ENCODE assay signal across 14 cellular contexts in the genomic region with DNA sequence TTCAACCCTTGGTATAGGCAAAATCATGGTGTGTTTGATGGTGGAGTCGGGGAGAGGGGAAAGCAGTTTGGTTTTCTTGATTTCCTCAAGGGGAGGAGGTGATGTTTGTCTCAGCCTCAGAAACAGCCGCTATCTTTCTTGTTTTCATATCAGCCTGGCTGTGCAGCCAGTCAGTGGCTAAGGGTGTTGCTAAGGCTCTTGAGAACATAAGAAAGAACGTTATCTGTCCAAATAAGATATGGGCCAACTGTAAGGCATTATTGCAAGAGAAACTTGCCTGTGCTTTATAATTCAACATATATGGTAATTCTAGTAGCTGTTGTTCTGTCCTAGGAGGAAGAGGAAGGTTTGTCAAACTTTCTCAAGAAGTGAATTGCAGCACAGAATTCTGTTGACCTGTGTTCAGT.
"Had no signal": no experiment of that assay in that cellular context is flagged by ENCODE, and none has a peak within 500 bp of the region (broad histone marks: within the 10 kb centered on the region; RNA-seq: fewer than 3 reads in every experiment).

No MANE protein-coding gene starts in this region.

- H3K27me3 ChIP-seq: breast epithelium, gastrocnemius medialis, heart right ventricle, transverse colon had no signal

- H3K36me3 ChIP-seq: breast epithelium, gastrocnemius medialis, heart right ventricle, transverse colon had no signal

- H3K4me3 ChIP-seq: breast epithelium, gastrocnemius medialis, heart right ventricle, skin epidermis, transverse colon had no signal

- H3K27ac ChIP-seq: breast epithelium, gastrocnemius medialis, skin epidermis, transverse colon, VCaP had no signal

- DNase-seq: activated CD8-positive, alpha-beta memory T cell treated with anti-CD3 and anti-CD28 coated beads, Interleukin-2, amount 50 U/mL, for 4 hours; activated CD8-positive, alpha-beta T cell treated with anti-CD3 and anti-CD28 coated beads for 36 hours; activated naive CD8-positive, alpha-beta T cell treated with anti-CD3 and anti-CD28 coated beads, Interleukin-2, amount 10 ng/mL, durations not matched to agents 7 days and 5 days; aorta; gastrocnemius medialis; heart right ventricle; kidney; posterior cingulate gyrus; substantia nigra; transverse colon had no signal

- ATAC-seq: activated CD8-positive, alpha-beta T cell treated with anti-CD3 and anti-CD28 coated beads for 36 hours; gastrocnemius medialis; stimulated activated memory B cell treated with anti-CD40 and anti-IgM and Interleukin-4, amounts not matched to agents 10 μg/mL and 1 μg/mL and 100 μg/mL, for 72 hours had no signal

- H3K9me3 ChIP-seq: breast epithelium, gastrocnemius medialis, heart right ventricle, transverse colon had no signal
